ENCODE assay signal across 8 cellular contexts in the genomic region with DNA sequence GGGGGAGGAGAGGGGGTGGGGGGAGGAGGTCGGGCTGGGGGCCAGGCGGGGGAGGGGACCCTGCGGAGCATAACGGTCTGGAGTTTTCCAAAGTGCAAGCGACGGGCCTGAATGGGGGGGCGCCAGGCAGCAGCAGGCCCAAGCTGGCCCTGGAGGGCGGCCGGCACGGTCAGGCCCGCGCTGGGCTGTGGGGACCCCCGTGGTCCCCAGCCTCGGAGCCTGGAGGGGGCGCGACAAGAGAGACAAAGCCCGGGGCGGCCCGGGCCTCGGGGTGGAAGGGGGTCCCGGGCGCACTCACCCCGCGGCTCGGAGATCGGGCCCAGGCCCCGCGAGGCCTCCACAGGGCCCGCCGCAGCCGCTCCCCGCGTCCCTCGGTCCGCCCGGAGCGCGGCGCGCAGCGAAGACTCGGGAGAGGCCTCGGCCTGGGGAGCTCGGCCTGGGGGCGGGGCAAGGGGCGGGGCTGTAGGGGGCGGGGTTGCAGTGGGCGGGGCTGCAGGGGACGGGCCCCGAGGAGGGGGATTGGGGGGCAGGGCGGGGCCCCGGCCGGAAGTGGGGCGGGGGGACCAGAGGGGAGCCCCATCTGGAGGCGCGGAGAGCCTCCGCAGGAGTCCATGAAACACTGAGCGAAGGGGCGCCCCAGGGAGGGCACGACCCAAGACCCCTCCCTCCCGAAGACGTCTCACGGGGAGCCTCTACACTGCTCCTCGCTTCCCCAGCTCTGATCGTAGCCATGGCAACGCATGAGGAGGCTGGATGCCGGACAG. TPM values are rescaled to one million over a fixed set of nuclear protein-coding genes. Genes with fewer than 3 reads are reported as not detected.
A peak's percentile ranks its signal among the peaks of the same experiment; 100 is the strongest.
DNase-seq lines count a peak whose midpoint lies in the region; ATAC-seq and TF ChIP-seq lines count a peak whose summit lies in the region.

No MANE protein-coding gene starts in this region.

- intact Hi-C loops in activated CD4-positive, alpha-beta T cell treated with anti-CD3 and anti-CD28 coated beads, Interleukin-2, amount 10 ng/mL, durations not matched to agents 24 days and 14 days (cut with micrococcal nuclease), result no loop called here
- intact Hi-C loops in dorsolateral prefrontal cortex (cut with DNase I) (loop anchor here (5.0 kb wide), 3 partner anchors 41 to 246 kb away; no protein-coding TSS in a partner anchor), right lobe of liver (cut with DNase I) (no loop called here)

- H3K4me1 ChIP-seq in Karpas-422 (ENCODE audit: low read length) (peaks cover 27% of the 10 kb centered on the region), right lobe of liver (peaks cover 0 to 4% (median 0%) of the 10 kb centered on the region in 4 donors)

- H3K9me3 ChIP-seq in Karpas-422 (ENCODE audit: low read length) (no peaks in the 10 kb centered on the region), right lobe of liver (no peaks in the 10 kb centered on the region)

- 3% methylated on average over 7 of the region's 67 CpGs for WGBS in right lobe of liver (ENCODE audit: insufficient coverage, low coverage, low lambda C conversion rate, missing lambda C conversion rate)

- peak; percentile 82 to 88 (median 84) for ATAC-seq in right lobe of liver
- no peak for ATAC-seq in HG03432 (IDR thresholded peaks at IDR 0.05; ENCODE audit: unreplicated experiment)
- ATAC-seq in HG02763 (IDR thresholded peaks at IDR 0.05; ENCODE audit: unreplicated experiment), result no peak

- H2AFZ ChIP-seq in Karpas-422 (ENCODE audit: low read length), result no peak overlapping the region

- no peak for TF ChIP-seq POLR2A in right lobe of liver (IDR thresholded peaks at IDR 0.05)

- no peaks in the 10 kb centered on the region for H3K9me3 Mint-ChIP-seq in activated CD4-positive, alpha-beta T cell treated with anti-CD3 and anti-CD28 coated beads, Interleukin-2, amount 10 ng/mL, durations not matched to agents 24 days and 14 days

- peak overlapping the region; percentile 84 for H3K4me2 ChIP-seq in Karpas-422 (ENCODE audit: low read depth, low read length, poor library complexity, severe bottlenecking)

- H3K79me2 ChIP-seq in Karpas-422 (ENCODE audit: low read length), result peaks cover 15% of the 10 kb centered on the region

- H3K27ac Mint-ChIP-seq in activated CD4-positive, alpha-beta T cell treated with anti-CD3 and anti-CD28 coated beads, Interleukin-2, amount 10 ng/mL, durations not matched to agents 24 days and 14 days, result no peak overlapping the region

- no peaks in the 10 kb centered on the region for H3K36me3 Mint-ChIP-seq in activated CD4-positive, alpha-beta T cell treated with anti-CD3 and anti-CD28 coated beads, Interleukin-2, amount 10 ng/mL, durations not matched to agents 24 days and 14 days (ENCODE audit: low read depth)

- H4K20me1 ChIP-seq in Karpas-422 (ENCODE audit: insufficient read depth, low read depth, low read length), result peaks cover 36% of the 10 kb centered on the region

- TF ChIP-seq CTCF in dorsolateral prefrontal cortex (IDR thresholded peaks at IDR 0.05 in 54 of 56, conservative IDR thresholded peaks at IDR 0.05 in 2 of 56; ENCODE audit: low read depth in 1 of 56, partially characterized antibody in 56 of 56), result peak in 8 of 56 donors; percentile 4 to 16 (median 8)
- no peak for TF ChIP-seq CTCF in right lobe of liver (IDR thresholded peaks at IDR 0.05)

- H3K36me3 ChIP-seq in Karpas-422 (ENCODE audit: insufficient read depth, low read length) (no peaks in the 10 kb centered on the region), right lobe of liver (no peaks in the 10 kb centered on the region)

- peak overlapping the region; percentile 76 for H3K9ac ChIP-seq in Karpas-422 (ENCODE audit: low read length)

- no peaks in the 10 kb centered on the region for H3K4me1 Mint-ChIP-seq in activated CD4-positive, alpha-beta T cell treated with anti-CD3 and anti-CD28 coated beads, Interleukin-2, amount 10 ng/mL, durations not matched to agents 24 days and 14 days

- H3K4me3 ChIP-seq in Karpas-422 (ENCODE audit: low read length) (peak overlapping the region; percentile 74), dorsolateral prefrontal cortex (peak overlapping the region; percentile 61 to 92 (median 82)), right lobe of liver (peak overlapping the region; percentile 54 to 67 (median 55))

- H3K27ac ChIP-seq in Karpas-422 (ENCODE audit: low read length) (0 out of 2 replicates have a peak overlapping the region, but pooled peaks have one; percentile 34), dorsolateral prefrontal cortex (peak overlapping the region; percentile 58 to 99 (median 93)), right lobe of liver (peak overlapping the region in 1 of 3 donors; percentile 37)

- H3K27me3 ChIP-seq in Karpas-422 (ENCODE audit: low read length) (no peaks in the 10 kb centered on the region), dorsolateral prefrontal cortex (no peaks in the 10 kb centered on the region), right lobe of liver (no peaks in the 10 kb centered on the region)

- H3K27me3 Mint-ChIP-seq in activated CD4-positive, alpha-beta T cell treated with anti-CD3 and anti-CD28 coated beads, Interleukin-2, amount 10 ng/mL, durations not matched to agents 24 days and 14 days, result peaks cover 17% of the 10 kb centered on the region

- H3K4me3 Mint-ChIP-seq in activated CD4-positive, alpha-beta T cell treated with anti-CD3 and anti-CD28 coated beads, Interleukin-2, amount 10 ng/mL, durations not matched to agents 24 days and 14 days, result no peak overlapping the region

- DNase-seq in Daoy (ENCODE audit: low read depth) (peak; percentile 80), Karpas-422 (peak; percentile 82), dorsolateral prefrontal cortex (peak; percentile 52 to 79 (median 62)), right lobe of liver (peak in 1 of 3 donors; percentile 50)
- peak; percentile 65 for DNase-seq in activated CD4-positive, alpha-beta T cell treated with anti-CD3 and anti-CD28 coated beads, Interleukin-2, amount 10 ng/mL, durations not matched to agents 24 days and 14 days
- peak; percentile 58 for DNase-seq in stimulated activated CD4-positive, alpha-beta T cell treated with anti-CD3 and anti-CD28 coated beads, Interleukin-4, amount 100 ng/mL, for 1 hour

- H3K9me2 ChIP-seq in Karpas-422 (replicated peaks; ENCODE audit: insufficient read depth, low read length), result no peaks in the 10 kb centered on the region

RNA-seq across cellular contexts. Expression of gene PTPRS, which starts 47.6 kb away (rescaled TPM):
- total RNA-seq in Daoy (2014; rRNA removed; shearing (Covaris generic)), result 38.9 and 43.9 TPM in 2 replicates
- total RNA-seq in Karpas-422 (2014; rRNA removed; shearing (Covaris generic); ENCODE audit: low replicate concordance), result 36.6 and 98.0 TPM in 2 replicates
- total RNA-seq in activated CD4-positive, alpha-beta T cell treated with anti-CD3 and anti-CD28 coated beads, Interleukin-2, amount 10 ng/mL, durations not matched to agents 24 days and 14 days, result 0.05 and 0.09 TPM in 2 replicates
- 100 to 1,000 TPM; 163 to 282 (median 231) TPM for total RNA-seq in dorsolateral prefrontal cortex
- 10 to 100 TPM in 5 of 6 experiments, 1 to 10 TPM in 1; 6.1 to 39.9 (median 22.1) TPM for total RNA-seq in right lobe of liver

Comparison
In these comparisons a context has a peak if more than half of its experiments do, and no peak if none do; other contexts are left out.
1. ATAC-seq: peak in right lobe of liver (4 of 4); none in HG03432 (single experiment) and HG02763 (single experiment).
2. intact Hi-C loops: an anchor here in dorsolateral prefrontal cortex (5.0 kb wide); none called in activated CD4-positive, alpha-beta T cell treated with anti-CD3 and anti-CD28 coated beads, Interleukin-2, amount 10 ng/mL, durations not matched to agents 24 days and 14 days and right lobe of liver.
3. Peak in every context shown above with its lines, with median percentiles within 50 percentile points of each other: H3K4me3 ChIP-seq.